Comparison of ENCODE assay signal across 10 cellular contexts in genomic region chr2:201964631-201965206, GRCh38.
DNase-seq lines count a peak whose midpoint lies in the region; ATAC-seq and TF ChIP-seq lines count a peak whose summit lies in the region.
"Had no signal": no experiment of that assay in that cellular context is flagged by ENCODE, and none has a peak within 500 bp of the region (broad histone marks: within the 10 kb centered on the region; RNA-seq: fewer than 3 reads in every experiment).

No MANE protein-coding gene starts in this region.

- peak; percentile 40 for ATAC-seq in stimulated activated naive CD8-positive, alpha-beta T cell treated with anti-CD3 and anti-CD28 coated beads, Interleukin-15, Interleukin-2, amounts not matched to agents 100 U/mL and 50 U/mL, for 24 hours
- ATAC-seq: mucosa of descending colon had no signal

- peak overlapping the region; percentile 1 for H2AFZ ChIP-seq in mammary epithelial cell (ENCODE audit: low read depth, low read length)

- TF ChIP-seq POLR2A in breast epithelium (IDR thresholded peaks at IDR 0.05), result no peak

- WGBS in mammary epithelial cell (ENCODE audit: low coverage, missing lambda C conversion rate), result 67% methylated on average over 7 of the region's 7 CpGs

- H3K27me3 Mint-ChIP-seq in activated CD4-positive, alpha-beta T cell treated with anti-CD3 and anti-CD28 coated beads, Interleukin-2, amount 10 ng/mL, durations not matched to agents 24 days and 14 days, result peaks cover 4% of the 10 kb centered on the region

- DNase-seq in mammary epithelial cell (no peak), breast epithelium (ENCODE audit: low spot score in 2 of 2) (no peak), NCI-H82 treated with DMSO at 0.1 percent for 48 hours (lab: John Stamatoyannopoulos, UW; ENCODE audit: unreplicated experiment) (no peak), globus pallidus (ENCODE audit: low spot score) (no peak), DMS114 treated with DMSO at 0.1 percent for 48 hours (lab: John Stamatoyannopoulos, UW; ENCODE audit: unreplicated experiment) (no peak)
- peak; percentile 70 for DNase-seq in activated CD4-positive, alpha-beta T cell treated with anti-CD3 and anti-CD28 coated beads, Interleukin-2, amount 10 ng/mL, durations not matched to agents 24 days and 14 days
- DNase-seq in central memory CD4-positive, alpha-beta T cell, result peak; percentile 37
- DNase-seq in stimulated activated naive CD8-positive, alpha-beta T cell treated with anti-CD3 and anti-CD28 coated beads, Interleukin-15, Interleukin-2, amounts not matched to agents 100 U/mL and 50 U/mL, for 24 hours, result peak; percentile 10

- no peaks in the 10 kb centered on the region for H3K27me3 ChIP-seq in mammary epithelial cell (ENCODE audit: insufficient read depth, low read length)
- no peaks in the 10 kb centered on the region for H3K27me3 ChIP-seq in breast epithelium

- BruUV-seq in mammary epithelial cell (replicated peaks; lab: Mats Ljungman, UMichigan), result no TSS peak

- peak overlapping the region; percentile 76 for H3K27ac Mint-ChIP-seq in activated CD4-positive, alpha-beta T cell treated with anti-CD3 and anti-CD28 coated beads, Interleukin-2, amount 10 ng/mL, durations not matched to agents 24 days and 14 days

- in situ Hi-C loops in mammary epithelial cell (cut with MboI; ENCODE audit: low sequenced_read_pairs in 2 of 2), result no loop called here

- intact Hi-C loops in mammary epithelial cell (cut with micrococcal nuclease) (loop anchor here (5.0 kb wide), 1 partner anchor 213 kb away; no protein-coding TSS in a partner anchor), breast epithelium (cut with DNase I; ENCODE audit: low total_unique reads) (loop anchor here (5.0 kb wide), 1 partner anchor 1377 kb away; the partner anchor contains the start of gene AOX1)
- intact Hi-C loops in activated CD4-positive, alpha-beta T cell treated with anti-CD3 and anti-CD28 coated beads, Interleukin-2, amount 10 ng/mL, durations not matched to agents 24 days and 14 days (cut with micrococcal nuclease), result no loop called here

- H3K4me1 Mint-ChIP-seq in activated CD4-positive, alpha-beta T cell treated with anti-CD3 and anti-CD28 coated beads, Interleukin-2, amount 10 ng/mL, durations not matched to agents 24 days and 14 days, result no peaks in the 10 kb centered on the region
- H3K4me1 Mint-ChIP-seq: central memory CD8-positive, alpha-beta T cell had no signal

- H3K4me2 ChIP-seq in mammary epithelial cell (ENCODE audit: insufficient read depth, low read depth, low read length), result no peak overlapping the region

- H3K9me3 Mint-ChIP-seq in activated CD4-positive, alpha-beta T cell treated with anti-CD3 and anti-CD28 coated beads, Interleukin-2, amount 10 ng/mL, durations not matched to agents 24 days and 14 days, result no peaks in the 10 kb centered on the region
- H3K9me3 Mint-ChIP-seq: central memory CD8-positive, alpha-beta T cell had no signal

- H3K36me3 Mint-ChIP-seq in activated CD4-positive, alpha-beta T cell treated with anti-CD3 and anti-CD28 coated beads, Interleukin-2, amount 10 ng/mL, durations not matched to agents 24 days and 14 days (ENCODE audit: low read depth), result no peaks in the 10 kb centered on the region

- H3K4me3 ChIP-seq in mammary epithelial cell (replicated peaks in 1 of 3; ENCODE audit: insufficient read depth in 1 of 3, low read depth in 2 of 3, low read length in 3 of 3), result no peak overlapping the region
- H3K4me3 ChIP-seq in breast epithelium, result no peak overlapping the region
- H3K4me3 ChIP-seq: mucosa of descending colon had no signal

- no peaks in the 10 kb centered on the region for H3K36me3 ChIP-seq in mammary epithelial cell (ENCODE audit: insufficient read depth, low read length)
- no peaks in the 10 kb centered on the region for H3K36me3 ChIP-seq in breast epithelium

- H3K9ac ChIP-seq in mammary epithelial cell (ENCODE audit: insufficient read depth, low read length), result no peak overlapping the region

- dilution Hi-C loops in mammary epithelial cell (cut with HindIII; ENCODE audit: low sequenced_read_pairs), result no loop called here

- H3K79me2 ChIP-seq in mammary epithelial cell (ENCODE audit: insufficient read depth, low read length), result no peaks in the 10 kb centered on the region

- H3K4me3 Mint-ChIP-seq in activated CD4-positive, alpha-beta T cell treated with anti-CD3 and anti-CD28 coated beads, Interleukin-2, amount 10 ng/mL, durations not matched to agents 24 days and 14 days, result no peak overlapping the region
- H3K4me3 Mint-ChIP-seq: central memory CD8-positive, alpha-beta T cell had no signal

- H4K20me1 ChIP-seq in mammary epithelial cell (ENCODE audit: insufficient read depth, low read length), result no peaks in the 10 kb centered on the region

- H3K4me1 ChIP-seq in mammary epithelial cell (ENCODE audit: insufficient read depth, low read length) (no peaks in the 10 kb centered on the region), breast epithelium (peaks cover 0 to 3% of the 10 kb centered on the region in 2 donors)

- TF ChIP-seq CTCF in mammary epithelial cell (conservative IDR thresholded peaks at IDR 0.05 in 1 of 2, IDR thresholded peaks at IDR 0.05 in 1 of 2; ENCODE audit: extremely low read depth in 1 of 2, insufficient read depth in 1 of 2, low read depth in 1 of 2, low read length in 2 of 2) (no peak), breast epithelium (IDR thresholded peaks at IDR 0.05) (no peak)

- CTCF ChIA-PET in mammary epithelial cell (lab: Charles Lee; ENCODE audit: low non-redundant PET), result no interaction called here

- H3K9me3 ChIP-seq in mammary epithelial cell (replicated peaks; ENCODE audit: insufficient read depth, low read length) (no peaks in the 10 kb centered on the region), breast epithelium (no peaks in the 10 kb centered on the region)
- H3K9me3 ChIP-seq: mucosa of descending colon had no signal

- no peak overlapping the region for H3K27ac ChIP-seq in mammary epithelial cell (ENCODE audit: insufficient read depth, low read depth, low read length)
- H3K27ac ChIP-seq in breast epithelium, result peak overlapping the region in 1 of 2 donors; percentile 7

Comparison
In these comparisons a context has a peak if more than half of its experiments do, and no peak if none do; other contexts are left out.
1. DNase-seq: peak in activated CD4-positive, alpha-beta T cell treated with anti-CD3 and anti-CD28 coated beads, Interleukin-2, amount 10 ng/mL, durations not matched to agents 24 days and 14 days (single experiment), central memory CD4-positive, alpha-beta T cell (single experiment) and stimulated activated naive CD8-positive, alpha-beta T cell treated with anti-CD3 and anti-CD28 coated beads, Interleukin-15, Interleukin-2, amounts not matched to agents 100 U/mL and 50 U/mL, for 24 hours (single experiment); none in mammary epithelial cell (single experiment), breast epithelium (0 of 2), NCI-H82 treated with DMSO at 0.1 percent for 48 hours (single experiment), globus pallidus (single experiment) and DMS114 treated with DMSO at 0.1 percent for 48 hours (single experiment).